Comparison of ENCODE assay signal across 13 cellular contexts in genomic region chr6:84019171-84019570, GRCh38. TPM values are rescaled to one million over a fixed set of nuclear protein-coding genes. Genes with fewer than 3 reads are reported as not detected.
"Had no signal": no experiment of that assay in that cellular context is flagged by ENCODE, and none has a peak within 500 bp of the region (broad histone marks: within the 10 kb centered on the region; RNA-seq: fewer than 3 reads in every experiment).

No MANE protein-coding gene starts in this region.

- H3K27ac ChIP-seq: gastroesophageal sphincter, prostate gland, suprapubic skin had no signal

- H3K9me3 ChIP-seq: gastroesophageal sphincter, prostate gland, suprapubic skin had no signal

- ATAC-seq: gastroesophageal sphincter, T-cell had no signal

- H3K4me1 ChIP-seq: gastroesophageal sphincter, prostate gland, suprapubic skin had no signal

- DNase-seq: activated CD4-positive, alpha-beta T cell treated with anti-CD3 and anti-CD28 coated beads for 1 hour; activated CD4-positive, alpha-beta T cell treated with anti-CD3 and anti-CD28 coated beads, Interleukin-2, amount 50 U/mL, for 4 hours; activated naive CD4-positive, alpha-beta T cell treated with anti-CD3 and anti-CD28 coated beads, Interleukin-2, amount 50 U/mL, for 16 hours; activated T-cell treated with anti-CD3 and anti-CD28 coated beads, Interleukin-2, amount 50 U/mL, for 1 hour; dorsolateral prefrontal cortex; erythroblast; mesenchymal stem cell; T-cell; T-helper 9 cell had no signal

- H3K36me3 ChIP-seq: gastroesophageal sphincter, prostate gland, suprapubic skin had no signal

- H3K4me3 ChIP-seq: gastroesophageal sphincter, prostate gland, suprapubic skin had no signal

RNA-seq across cellular contexts. Expression of gene MRAP2, which starts 14.4 kb away (rescaled TPM):
- total RNA-seq: kidney epithelial cell, T-cell had no signal
